8 cellular contexts compared by ENCODE assay signal in genomic region chr17:14359251-14359939, GRCh38. TPM values are rescaled to one million over a fixed set of nuclear protein-coding genes. Genes with fewer than 3 reads are reported as not detected.
DNase-seq lines count a peak whose midpoint lies in the region; ATAC-seq lines count a peak whose summit lies in the region.

No MANE protein-coding gene starts in this region.

- ATAC-seq in HG03108 (IDR thresholded peaks at IDR 0.05; ENCODE audit: unreplicated experiment), result peak; percentile 98

- DNase-seq in Ammon's horn (ENCODE audit: low spot score) (peak; percentile 43), GM19238 (ENCODE audit: insufficient read length, low spot score) (peak; percentile 31), NCI-H446 (lab: John Stamatoyannopoulos, UW) (no peak), hepatic stellate cell (ENCODE audit: low spot score) (no peak), dermis blood vessel endothelial cell (no peak)
- peak in 2 of 3 experiments; percentile 36 to 46 for DNase-seq in activated CD8-positive, alpha-beta memory T cell treated with anti-CD3 and anti-CD28 coated beads for 48 hours (ENCODE audit: low read depth in 2 of 3, low spot score in 2 of 3)
- peak; percentile 22 for DNase-seq in stimulated activated CD4-positive, alpha-beta T cell treated with anti-CD3 and anti-CD28 coated beads, Interleukin-4, amount 100 ng/mL, for 24 hours

RNA-seq across cellular contexts. Expression of gene HS3ST3B1, which starts 58.5 kb away (rescaled TPM):
- 0.28 and 1.4 TPM in 2 replicates for total RNA-seq in dermis blood vessel endothelial cell

Comparison
In these comparisons a context has a peak if more than half of its experiments do, and no peak if none do; other contexts are left out.
1. DNase-seq: peak in Ammon's horn (single experiment), GM19238 (single experiment), activated CD8-positive, alpha-beta memory T cell treated with anti-CD3 and anti-CD28 coated beads for 48 hours (2 of 3) and stimulated activated CD4-positive, alpha-beta T cell treated with anti-CD3 and anti-CD28 coated beads, Interleukin-4, amount 100 ng/mL, for 24 hours (single experiment); none in NCI-H446 (0 of 2), hepatic stellate cell (single experiment) and dermis blood vessel endothelial cell (single experiment).